1 cellular context compared by ENCODE assay signal in the genomic region with DNA sequence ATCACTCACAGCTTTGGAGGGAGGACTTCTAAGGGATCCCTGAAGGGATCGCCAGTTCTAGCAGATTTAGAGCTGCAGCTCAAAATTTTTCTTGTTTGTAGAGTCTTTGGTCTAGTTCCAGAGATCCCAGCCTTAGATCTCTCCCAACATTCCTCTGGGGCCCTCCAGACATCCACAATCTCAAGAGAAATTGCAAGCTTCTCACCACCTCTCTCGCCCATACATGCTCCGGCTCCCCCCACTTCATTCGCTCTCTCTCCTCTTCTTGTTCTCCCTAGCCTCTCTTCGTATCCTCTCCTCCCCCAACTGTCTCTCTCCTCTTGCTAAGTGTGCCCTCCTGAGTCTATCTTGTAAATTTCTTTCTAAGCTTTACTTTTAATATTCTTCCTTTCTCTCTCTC.
TF ChIP-seq lines count a peak whose summit lies in the region.

No MANE protein-coding gene starts in this region.

TF ChIP-seq in GM23338, 12 proteins besides CTCF, POLR2A, EP300 and RAD21 (continued from another document):
- TF ChIP-seq, protein P1, sequence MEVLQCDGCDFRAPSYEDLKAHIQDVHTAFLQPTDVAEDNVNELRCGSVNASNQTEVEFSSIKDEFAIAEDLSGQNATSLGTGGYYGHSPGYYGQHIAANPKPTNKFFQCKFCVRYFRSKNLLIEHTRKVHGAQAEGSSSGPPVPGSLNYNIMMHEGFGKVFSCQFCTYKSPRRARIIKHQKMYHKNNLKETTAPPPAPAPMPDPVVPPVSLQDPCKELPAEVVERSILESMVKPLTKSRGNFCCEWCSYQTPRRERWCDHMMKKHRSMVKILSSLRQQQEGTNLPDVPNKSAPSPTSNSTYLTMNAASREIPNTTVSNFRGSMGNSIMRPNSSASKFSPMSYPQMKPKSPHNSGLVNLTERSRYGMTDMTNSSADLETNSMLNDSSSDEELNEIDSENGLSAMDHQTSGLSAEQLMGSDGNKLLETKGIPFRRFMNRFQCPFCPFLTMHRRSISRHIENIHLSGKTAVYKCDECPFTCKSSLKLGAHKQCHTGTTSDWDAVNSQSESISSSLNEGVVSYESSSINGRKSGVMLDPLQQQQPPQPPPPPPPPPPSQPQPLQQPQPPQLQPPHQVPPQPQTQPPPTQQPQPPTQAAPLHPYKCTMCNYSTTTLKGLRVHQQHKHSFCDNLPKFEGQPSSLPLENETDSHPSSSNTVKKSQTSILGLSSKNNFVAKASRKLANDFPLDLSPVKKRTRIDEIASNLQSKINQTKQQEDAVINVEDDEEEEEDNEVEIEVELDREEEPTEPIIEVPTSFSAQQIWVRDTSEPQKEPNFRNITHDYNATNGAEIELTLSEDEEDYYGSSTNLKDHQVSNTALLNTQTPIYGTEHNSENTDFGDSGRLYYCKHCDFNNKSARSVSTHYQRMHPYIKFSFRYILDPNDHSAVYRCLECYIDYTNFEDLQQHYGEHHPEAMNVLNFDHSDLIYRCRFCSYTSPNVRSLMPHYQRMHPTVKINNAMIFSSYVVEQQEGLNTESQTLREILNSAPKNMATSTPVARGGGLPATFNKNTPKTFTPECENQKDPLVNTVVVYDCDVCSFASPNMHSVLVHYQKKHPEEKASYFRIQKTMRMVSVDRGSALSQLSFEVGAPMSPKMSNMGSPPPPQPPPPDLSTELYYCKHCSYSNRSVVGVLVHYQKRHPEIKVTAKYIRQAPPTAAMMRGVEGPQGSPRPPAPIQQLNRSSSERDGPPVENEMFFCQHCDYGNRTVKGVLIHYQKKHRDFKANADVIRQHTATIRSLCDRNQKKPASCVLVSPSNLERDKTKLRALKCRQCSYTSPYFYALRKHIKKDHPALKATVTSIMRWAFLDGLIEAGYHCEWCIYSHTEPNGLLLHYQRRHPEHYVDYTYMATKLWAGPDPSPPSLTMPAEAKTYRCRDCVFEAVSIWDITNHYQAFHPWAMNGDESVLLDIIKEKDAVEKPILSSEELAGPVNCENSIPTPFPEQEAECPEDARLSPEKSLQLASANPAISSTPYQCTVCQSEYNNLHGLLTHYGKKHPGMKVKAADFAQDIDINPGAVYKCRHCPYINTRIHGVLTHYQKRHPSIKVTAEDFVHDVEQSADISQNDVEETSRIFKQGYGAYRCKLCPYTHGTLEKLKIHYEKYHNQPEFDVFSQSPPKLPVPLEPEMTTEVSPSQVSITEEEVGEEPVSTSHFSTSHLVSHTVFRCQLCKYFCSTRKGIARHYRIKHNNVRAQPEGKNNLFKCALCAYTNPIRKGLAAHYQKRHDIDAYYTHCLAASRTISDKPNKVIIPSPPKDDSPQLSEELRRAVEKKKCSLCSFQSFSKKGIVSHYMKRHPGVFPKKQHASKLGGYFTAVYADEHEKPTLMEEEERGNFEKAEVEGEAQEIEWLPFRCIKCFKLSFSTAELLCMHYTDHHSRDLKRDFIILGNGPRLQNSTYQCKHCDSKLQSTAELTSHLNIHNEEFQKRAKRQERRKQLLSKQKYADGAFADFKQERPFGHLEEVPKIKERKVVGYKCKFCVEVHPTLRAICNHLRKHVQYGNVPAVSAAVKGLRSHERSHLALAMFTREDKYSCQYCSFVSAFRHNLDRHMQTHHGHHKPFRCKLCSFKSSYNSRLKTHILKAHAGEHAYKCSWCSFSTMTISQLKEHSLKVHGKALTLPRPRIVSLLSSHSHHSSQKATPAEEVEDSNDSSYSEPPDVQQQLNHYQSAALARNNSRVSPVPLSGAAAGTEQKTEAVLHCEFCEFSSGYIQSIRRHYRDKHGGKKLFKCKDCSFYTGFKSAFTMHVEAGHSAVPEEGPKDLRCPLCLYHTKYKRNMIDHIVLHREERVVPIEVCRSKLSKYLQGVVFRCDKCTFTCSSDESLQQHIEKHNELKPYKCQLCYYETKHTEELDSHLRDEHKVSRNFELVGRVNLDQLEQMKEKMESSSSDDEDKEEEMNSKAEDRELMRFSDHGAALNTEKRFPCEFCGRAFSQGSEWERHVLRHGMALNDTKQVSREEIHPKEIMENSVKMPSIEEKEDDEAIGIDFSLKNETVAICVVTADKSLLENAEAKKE (CRISPR knock-in tag; IDR thresholded peaks at IDR 0.05) = no peak
- TF ChIP-seq, protein P2, sequence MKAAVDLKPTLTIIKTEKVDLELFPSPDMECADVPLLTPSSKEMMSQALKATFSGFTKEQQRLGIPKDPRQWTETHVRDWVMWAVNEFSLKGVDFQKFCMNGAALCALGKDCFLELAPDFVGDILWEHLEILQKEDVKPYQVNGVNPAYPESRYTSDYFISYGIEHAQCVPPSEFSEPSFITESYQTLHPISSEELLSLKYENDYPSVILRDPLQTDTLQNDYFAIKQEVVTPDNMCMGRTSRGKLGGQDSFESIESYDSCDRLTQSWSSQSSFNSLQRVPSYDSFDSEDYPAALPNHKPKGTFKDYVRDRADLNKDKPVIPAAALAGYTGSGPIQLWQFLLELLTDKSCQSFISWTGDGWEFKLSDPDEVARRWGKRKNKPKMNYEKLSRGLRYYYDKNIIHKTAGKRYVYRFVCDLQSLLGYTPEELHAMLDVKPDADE (IDR thresholded peaks at IDR 0.05) = no peak
- TF ChIP-seq NANOG (IDR thresholded peaks at IDR 0.05; ENCODE audit: borderline replicate concordance) (no peak), ZNF331 (CRISPR knock-in tag; IDR thresholded peaks at IDR 0.05; ENCODE audit: low read depth) (no peak), JUNB (IDR thresholded peaks at IDR 0.05; ENCODE audit: unreplicated experiment) (no peak), EZH2phosphoT487 (IDR thresholded peaks at IDR 0.05; ENCODE audit: unreplicated experiment) (no peak)
TF ChIP-seq in GM23338: peak in this region for 0.
